Comparison of ENCODE assay signal across 17 cellular contexts in genomic region chr22:30701872-30702271, GRCh38. TPM values are rescaled to one million over a fixed set of nuclear protein-coding genes. Genes with fewer than 3 reads are reported as not detected.
DNase-seq lines count a peak whose midpoint lies in the region; FAIRE-seq and TF ChIP-seq lines count a peak whose summit lies in the region.
"Had no signal": no experiment of that assay in that cellular context is flagged by ENCODE, and none has a peak within 500 bp of the region (broad histone marks: within the 10 kb centered on the region; RNA-seq: fewer than 3 reads in every experiment).

No MANE protein-coding gene starts in this region.

- TF ChIP-seq EP300 in SK-N-SH (IDR thresholded peaks at IDR 0.05; ENCODE audit: borderline replicate concordance in 1 of 2, low read depth in 1 of 2, low read length in 1 of 2): no peak

- no peak for TF ChIP-seq CTCF in MCF 10A (IDR thresholded peaks at IDR 0.05; ENCODE audit: unreplicated experiment)
- no peak for TF ChIP-seq CTCF in breast epithelium (IDR thresholded peaks at IDR 0.05)
- no peak for TF ChIP-seq CTCF in SK-N-SH (IDR thresholded peaks at IDR 0.05)

- peak overlapping the region; percentile 54 for H3K4me2 ChIP-seq in SK-N-SH

- H3K4me1 Mint-ChIP-seq in MCF 10A (ENCODE audit: insufficient read depth, unreplicated experiment): peaks cover 6% of the 10 kb centered on the region
- peaks cover 22% of the 10 kb centered on the region for H3K4me1 Mint-ChIP-seq in activated T-helper 2 cell treated with anti-CD3 and anti-CD28 coated beads, Interferon-gamma antibody, Interleukin-2, Interleukin-4, amounts not matched to agents 10 μg/mL and 5 μg/mL and 100 μg/mL, durations not matched to agents 14 hours and 24 hours and 36 hours (ENCODE audit: low read depth)

- CTCF ChIA-PET in MCF 10A (lab: Yijun Ruan, JAX) (interaction anchor here (0.7 to 1.4 kb wide), 3 partner anchors 16 to 51 kb away, joined by 3 read pairs; no protein-coding TSS in a partner anchor), SK-N-SH (lab: Yijun Ruan, JAX) (interaction anchor here (1.2 to 2.5 kb wide), 2 partner anchors 53 to 67 kb away, joined by 3 to 11 read pairs; partner anchors contain the start of gene SLC35E4)

- H3K36me3 ChIP-seq in breast epithelium: no peaks in the 10 kb centered on the region
- H3K36me3 ChIP-seq in SK-N-SH (replicated peaks in 1 of 2; ENCODE audit: control insufficient read depth in 1 of 2, insufficient read depth in 2 of 2, low read length in 1 of 2): no peaks in the 10 kb centered on the region
- H3K36me3 ChIP-seq: right atrium auricular region had no signal

- no peak overlapping the region for H3K27ac ChIP-seq in breast epithelium
- H3K27ac ChIP-seq in SK-N-SH (ENCODE audit: low read depth in 2 of 2, low read length in 1 of 2): no peak overlapping the region
- H3K27ac ChIP-seq: coronary artery, right atrium auricular region, testis had no signal

- H3K9me3 ChIP-seq in breast epithelium (no peaks in the 10 kb centered on the region), SK-N-SH (no peaks in the 10 kb centered on the region)
- H3K9me3 ChIP-seq: right atrium auricular region, testis had no signal

- H4K20me1 ChIP-seq in SK-N-SH (ENCODE audit: insufficient read depth): no peaks in the 10 kb centered on the region

- H3K27ac Mint-ChIP-seq in MCF 10A (ENCODE audit: low read depth, unreplicated experiment): no peak overlapping the region
- H3K27ac Mint-ChIP-seq in activated T-helper 2 cell treated with anti-CD3 and anti-CD28 coated beads, Interferon-gamma antibody, Interleukin-2, Interleukin-4, amounts not matched to agents 10 μg/mL and 5 μg/mL and 100 μg/mL, durations not matched to agents 14 hours and 24 hours and 36 hours: no peak overlapping the region
- H3K27ac Mint-ChIP-seq: activated CD4-positive, alpha-beta memory T cell treated with anti-CD3 and anti-CD28 coated beads for 36 hours; activated T-helper 1 cell treated with anti-CD3 and anti-CD28 coated beads, Interleukin-12 subunit alpha, Interleukin-12 subunit beta, Interleukin-2, Interleukin-4 antibody, amounts not matched to agents 30 ng/mL and 10 ng/mL and 1 ng/mL, durations not matched to agents 14 hours and 24 hours and 36 hours; natural killer cell treated with Interleukin-12 subunit alpha and Interleukin-12 subunit beta and Interleukin-15 and Interleukin-18, amount 100 ng/mL, for 72 hours had no signal

- FAIRE-seq in urothelium cell line (lab: Jason Lieb, UNC): peak; percentile 89

- peaks cover 14% of the 10 kb centered on the region for H3F3A ChIP-seq in SK-N-SH (replicated peaks; ENCODE audit: insufficient read depth)

- H2AFZ ChIP-seq in SK-N-SH (ENCODE audit: low read depth): no peak overlapping the region

- H3K4me1 ChIP-seq in breast epithelium (no peaks in the 10 kb centered on the region), SK-N-SH (ENCODE audit: control insufficient read depth in 1 of 2, insufficient read depth in 2 of 2, low read depth in 1 of 2, low read length in 1 of 2) (peaks cover 7 to 9% of the 10 kb centered on the region in 2 experiments; a peak in 2 of 4 replicates)
- H3K4me1 ChIP-seq: right atrium auricular region, testis had no signal

- no peaks in the 10 kb centered on the region for H3K79me2 ChIP-seq in SK-N-SH (ENCODE audit: insufficient read depth)

- H3K9ac ChIP-seq in SK-N-SH: no peak overlapping the region

- BruUV-seq in MCF 10A (replicated peaks; lab: Mats Ljungman, UMichigan): no TSS peak

- H3K4me3 ChIP-seq in breast epithelium (no peak overlapping the region), SK-N-SH (ENCODE audit: low read depth in 2 of 2, low read length in 1 of 2) (no peak overlapping the region)
- H3K4me3 ChIP-seq: coronary artery, right atrium auricular region, testis had no signal

- DNase-seq in MCF 10A (ENCODE audit: unreplicated experiment) (peak; percentile 17), breast epithelium (ENCODE audit: low spot score in 2 of 2) (no peak), SK-N-SH (no peak), fibroblast of peridontal ligament (ENCODE audit: extremely low read depth) (peak; percentile 37), urothelium cell line (ENCODE audit: low spot score) (peak; percentile 84), NCI-H510A (lab: John Stamatoyannopoulos, UW) (no peak), SIG-M5 treated with dmso at 0.1 percent for 504 hours (lab: John Stamatoyannopoulos, UW; ENCODE audit: unreplicated experiment) (no peak)
- DNase-seq in activated T-helper 2 cell treated with anti-CD3 and anti-CD28 coated beads, Interferon-gamma antibody, Interleukin-2, Interleukin-4, amounts not matched to agents 10 μg/mL and 5 μg/mL and 100 μg/mL, durations not matched to agents 14 hours and 24 hours and 36 hours (ENCODE audit: low spot score): no peak
- DNase-seq: activated CD4-positive, alpha-beta memory T cell treated with anti-CD3 and anti-CD28 coated beads for 36 hours; GDM1; NCI-H2171; stimulated activated CD8-positive, alpha-beta memory T cell treated with anti-CD3 and anti-CD28 coated beads, Interleukin-4, amount 100 ng/mL, for 48 hours; testis had no signal

- H3K9me2 ChIP-seq in SK-N-SH: no peaks in the 10 kb centered on the region

- 67% methylated on average over 1 of the region's 1 CpG for WGBS in SK-N-SH (ENCODE audit: low lambda C conversion rate)

- H3K27me3 ChIP-seq in breast epithelium (no peaks in the 10 kb centered on the region), SK-N-SH (ENCODE audit: insufficient read depth) (no peaks in the 10 kb centered on the region)
- H3K27me3 ChIP-seq: right atrium auricular region, testis had no signal

- no peak for TF ChIP-seq POLR2A in breast epithelium (IDR thresholded peaks at IDR 0.05)

- no peaks in the 10 kb centered on the region for H3K36me3 Mint-ChIP-seq in MCF 10A (ENCODE audit: insufficient read depth, unreplicated experiment)
- H3K36me3 Mint-ChIP-seq in activated T-helper 2 cell treated with anti-CD3 and anti-CD28 coated beads, Interferon-gamma antibody, Interleukin-2, Interleukin-4, amounts not matched to agents 10 μg/mL and 5 μg/mL and 100 μg/mL, durations not matched to agents 14 hours and 24 hours and 36 hours (ENCODE audit: low read depth): no peaks in the 10 kb centered on the region
- H3K36me3 Mint-ChIP-seq: activated CD4-positive, alpha-beta memory T cell treated with anti-CD3 and anti-CD28 coated beads for 36 hours; natural killer cell treated with Interleukin-12 subunit alpha and Interleukin-12 subunit beta and Interleukin-15 and Interleukin-18, amount 100 ng/mL, for 72 hours had no signal

- no peaks in the 10 kb centered on the region for H3K9me3 Mint-ChIP-seq in MCF 10A (ENCODE audit: unreplicated experiment)
- H3K9me3 Mint-ChIP-seq in activated T-helper 2 cell treated with anti-CD3 and anti-CD28 coated beads, Interferon-gamma antibody, Interleukin-2, Interleukin-4, amounts not matched to agents 10 μg/mL and 5 μg/mL and 100 μg/mL, durations not matched to agents 14 hours and 24 hours and 36 hours: no peaks in the 10 kb centered on the region
- H3K9me3 Mint-ChIP-seq: activated CD4-positive, alpha-beta memory T cell treated with anti-CD3 and anti-CD28 coated beads for 36 hours; activated T-helper 1 cell treated with anti-CD3 and anti-CD28 coated beads, Interleukin-12 subunit alpha, Interleukin-12 subunit beta, Interleukin-2, Interleukin-4 antibody, amounts not matched to agents 30 ng/mL and 10 ng/mL and 1 ng/mL, durations not matched to agents 14 hours and 24 hours and 36 hours; natural killer cell treated with Interleukin-12 subunit alpha and Interleukin-12 subunit beta and Interleukin-15 and Interleukin-18, amount 100 ng/mL, for 72 hours had no signal

- TF ChIP-seq RAD21 in SK-N-SH (IDR thresholded peaks at IDR 0.05; ENCODE audit: low read length): no peak

- no peaks in the 10 kb centered on the region for H3K27me3 Mint-ChIP-seq in MCF 10A (ENCODE audit: insufficient read depth, unreplicated experiment)
- H3K27me3 Mint-ChIP-seq in activated T-helper 2 cell treated with anti-CD3 and anti-CD28 coated beads, Interferon-gamma antibody, Interleukin-2, Interleukin-4, amounts not matched to agents 10 μg/mL and 5 μg/mL and 100 μg/mL, durations not matched to agents 14 hours and 24 hours and 36 hours (ENCODE audit: low read depth): peaks cover 2% of the 10 kb centered on the region
- H3K27me3 Mint-ChIP-seq: activated CD4-positive, alpha-beta memory T cell treated with anti-CD3 and anti-CD28 coated beads for 36 hours had no signal

- H3K4me3 Mint-ChIP-seq in MCF 10A (ENCODE audit: unreplicated experiment): no peak overlapping the region
- no peak overlapping the region for H3K4me3 Mint-ChIP-seq in activated T-helper 2 cell treated with anti-CD3 and anti-CD28 coated beads, Interferon-gamma antibody, Interleukin-2, Interleukin-4, amounts not matched to agents 10 μg/mL and 5 μg/mL and 100 μg/mL, durations not matched to agents 14 hours and 24 hours and 36 hours (ENCODE audit: low read depth)
- H3K4me3 Mint-ChIP-seq: activated CD4-positive, alpha-beta memory T cell treated with anti-CD3 and anti-CD28 coated beads for 36 hours; activated T-helper 1 cell treated with anti-CD3 and anti-CD28 coated beads, Interleukin-12 subunit alpha, Interleukin-12 subunit beta, Interleukin-2, Interleukin-4 antibody, amounts not matched to agents 30 ng/mL and 10 ng/mL and 1 ng/mL, durations not matched to agents 14 hours and 24 hours and 36 hours; natural killer cell treated with Interleukin-12 subunit alpha and Interleukin-12 subunit beta and Interleukin-15 and Interleukin-18, amount 100 ng/mL, for 72 hours had no signal

- POLR2A ChIA-PET in MCF 10A (lab: Yijun Ruan, JAX): interaction anchor here (0.6 kb wide), 1 partner anchor 10 kb away, joined by 3 read pairs; no protein-coding TSS in a partner anchor
- POLR2A ChIA-PET in SK-N-SH (lab: Yijun Ruan, JAX): no interaction called here

- intact Hi-C loops in MCF 10A (cut with micrococcal nuclease): no loop called here
- intact Hi-C loops in breast epithelium (cut with DNase I; ENCODE audit: low total_unique reads): no loop called here
- intact Hi-C loops in activated T-helper 2 cell treated with anti-CD3 and anti-CD28 coated beads, Interferon-gamma antibody, Interleukin-2, Interleukin-4, amounts not matched to agents 10 μg/mL and 5 μg/mL and 100 μg/mL, durations not matched to agents 14 hours and 24 hours and 36 hours (cut with micrococcal nuclease): no loop called here

RNA-seq across cellular contexts. Expression of gene OSBP2, which starts 7.2 kb away (rescaled TPM):
- total RNA-seq in MCF 10A (2022): 276 and 338 TPM in 2 replicates
- total RNA-seq in breast epithelium: 1 to 10 TPM in 2 of 3 donors, under 1 TPM in 1; 0.96 to 4.6 (median 4.4) TPM
- polyA plus RNA-seq in SK-N-SH (2012; rRNA removed): 2.6 and 3.1 TPM in 2 replicates
- 1.5 and 2.4 TPM in 2 replicates for polyA plus RNA-seq in SK-N-SH (2012; cell fraction: cytosol; rRNA removed)
- polyA plus RNA-seq in SK-N-SH (2012; cell fraction: nucleus; rRNA removed): 4.3 and 4.6 TPM in 2 replicates
- 2.1 and 2.4 TPM in 2 replicates for total RNA-seq in activated T-helper 2 cell treated with anti-CD3 and anti-CD28 coated beads, Interferon-gamma antibody, Interleukin-2, Interleukin-4, amounts not matched to agents 10 μg/mL and 5 μg/mL and 100 μg/mL, durations not matched to agents 14 hours and 24 hours and 36 hours

RNA-seq across cellular contexts. Expression of gene DUSP18, which starts 34.2 kb away (rescaled TPM):
- total RNA-seq in MCF 10A (2022) (5.6 and 6.5 TPM in 2 replicates), breast epithelium (10 to 100 TPM in 1 of 3 donors, 1 to 10 TPM in 2; 5.9 to 12.0 (median 8.0) TPM)
- 11.7 and 13.9 TPM in 2 replicates for polyA plus RNA-seq in SK-N-SH (2012; rRNA removed)
- 5.2 and 7.8 TPM in 2 replicates for polyA plus RNA-seq in SK-N-SH (2012; cell fraction: cytosol; rRNA removed)
- 15.7 and 26.5 TPM in 2 replicates for polyA plus RNA-seq in SK-N-SH (2012; cell fraction: nucleus; rRNA removed)
- 10.5 and 11.2 TPM in 2 replicates for total RNA-seq in activated T-helper 2 cell treated with anti-CD3 and anti-CD28 coated beads, Interferon-gamma antibody, Interleukin-2, Interleukin-4, amounts not matched to agents 10 μg/mL and 5 μg/mL and 100 μg/mL, durations not matched to agents 14 hours and 24 hours and 36 hours

Comparison
In these comparisons a context has a peak if more than half of its experiments do, and no peak if none do; other contexts are left out.
1. DNase-seq: peak in MCF 10A (single experiment), fibroblast of peridontal ligament (single experiment) and urothelium cell line (single experiment); none in breast epithelium (0 of 2), SK-N-SH (single experiment), NCI-H510A (single experiment), activated T-helper 2 cell treated with anti-CD3 and anti-CD28 coated beads, Interferon-gamma antibody, Interleukin-2, Interleukin-4, amounts not matched to agents 10 μg/mL and 5 μg/mL and 100 μg/mL, durations not matched to agents 14 hours and 24 hours and 36 hours (single experiment) and SIG-M5 treated with dmso at 0.1 percent for 504 hours (single experiment).
2. RNA of gene OSBP2, which starts 7.2 kb away (total RNA-seq): 276 to 338 TPM in MCF 10A; 0.96 to 4.6 TPM in breast epithelium and 2.1 to 2.4 TPM in activated T-helper 2 cell treated with anti-CD3 and anti-CD28 coated beads, Interferon-gamma antibody, Interleukin-2, Interleukin-4, amounts not matched to agents 10 μg/mL and 5 μg/mL and 100 μg/mL, durations not matched to agents 14 hours and 24 hours and 36 hours; every median in the first group is over 10 times any median in the second.